In the genomic region with DNA sequence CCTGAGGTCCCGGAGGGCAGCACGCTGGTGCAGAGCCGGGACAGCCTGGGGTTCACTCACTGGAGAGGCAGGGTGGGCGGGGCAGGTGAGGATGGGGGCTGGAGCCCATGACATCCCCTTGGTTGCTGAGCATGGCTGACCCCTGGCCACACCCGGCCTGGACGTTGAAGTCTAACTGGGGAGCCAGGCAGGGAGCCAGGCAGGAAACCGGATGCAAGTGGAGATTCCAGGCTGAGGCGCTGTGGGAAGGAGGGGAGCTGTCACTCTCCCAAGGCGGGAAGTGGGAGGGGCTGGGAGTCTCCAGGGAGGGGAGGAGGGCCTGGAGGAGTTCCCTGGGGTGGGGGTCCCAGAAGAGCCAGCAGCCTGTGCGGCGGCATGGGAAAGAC, we compare ENCODE assay signal across 1 cellular context.
TF ChIP-seq lines count a peak whose summit lies in the region.

No MANE protein-coding gene starts in this region.

TF ChIP-seq in WTC11, 78 proteins besides CTCF, POLR2A, EP300 and RAD21 (continued from another document):
- TF ChIP-seq, protein P1, sequence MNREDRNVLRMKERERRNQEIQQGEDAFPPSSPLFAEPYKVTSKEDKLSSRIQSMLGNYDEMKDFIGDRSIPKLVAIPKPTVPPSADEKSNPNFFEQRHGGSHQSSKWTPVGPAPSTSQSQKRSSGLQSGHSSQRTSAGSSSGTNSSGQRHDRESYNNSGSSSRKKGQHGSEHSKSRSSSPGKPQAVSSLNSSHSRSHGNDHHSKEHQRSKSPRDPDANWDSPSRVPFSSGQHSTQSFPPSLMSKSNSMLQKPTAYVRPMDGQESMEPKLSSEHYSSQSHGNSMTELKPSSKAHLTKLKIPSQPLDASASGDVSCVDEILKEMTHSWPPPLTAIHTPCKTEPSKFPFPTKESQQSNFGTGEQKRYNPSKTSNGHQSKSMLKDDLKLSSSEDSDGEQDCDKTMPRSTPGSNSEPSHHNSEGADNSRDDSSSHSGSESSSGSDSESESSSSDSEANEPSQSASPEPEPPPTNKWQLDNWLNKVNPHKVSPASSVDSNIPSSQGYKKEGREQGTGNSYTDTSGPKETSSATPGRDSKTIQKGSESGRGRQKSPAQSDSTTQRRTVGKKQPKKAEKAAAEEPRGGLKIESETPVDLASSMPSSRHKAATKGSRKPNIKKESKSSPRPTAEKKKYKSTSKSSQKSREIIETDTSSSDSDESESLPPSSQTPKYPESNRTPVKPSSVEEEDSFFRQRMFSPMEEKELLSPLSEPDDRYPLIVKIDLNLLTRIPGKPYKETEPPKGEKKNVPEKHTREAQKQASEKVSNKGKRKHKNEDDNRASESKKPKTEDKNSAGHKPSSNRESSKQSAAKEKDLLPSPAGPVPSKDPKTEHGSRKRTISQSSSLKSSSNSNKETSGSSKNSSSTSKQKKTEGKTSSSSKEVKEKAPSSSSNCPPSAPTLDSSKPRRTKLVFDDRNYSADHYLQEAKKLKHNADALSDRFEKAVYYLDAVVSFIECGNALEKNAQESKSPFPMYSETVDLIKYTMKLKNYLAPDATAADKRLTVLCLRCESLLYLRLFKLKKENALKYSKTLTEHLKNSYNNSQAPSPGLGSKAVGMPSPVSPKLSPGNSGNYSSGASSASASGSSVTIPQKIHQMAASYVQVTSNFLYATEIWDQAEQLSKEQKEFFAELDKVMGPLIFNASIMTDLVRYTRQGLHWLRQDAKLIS (CRISPR knock-in tag; IDR thresholded peaks at IDR 0.05; ENCODE audit: borderline replicate concordance): no peak
- TF ChIP-seq ETV6 (CRISPR knock-in tag; IDR thresholded peaks at IDR 0.05): no peak
- TF ChIP-seq ZNF121 (CRISPR knock-in tag; IDR thresholded peaks at IDR 0.05): no peak
- TF ChIP-seq ZNF423 (CRISPR knock-in tag; IDR thresholded peaks at IDR 0.05): peak; percentile 67; the same call in 1 of the 2 replicates
- no peak for TF ChIP-seq ZNF317 (CRISPR knock-in tag; IDR thresholded peaks at IDR 0.05; ENCODE audit: borderline replicate concordance, low read depth)
- TF ChIP-seq NFE2L1 (CRISPR knock-in tag; IDR thresholded peaks at IDR 0.05): no peak
- peak; percentile 52; the same call in 1 of the 2 replicates for TF ChIP-seq SP1 (CRISPR knock-in tag; conservative IDR thresholded peaks at IDR 0.05)
